ENCODE assay signal across 8 cellular contexts in genomic region chr5:174323878-174324281, GRCh38.
DNase-seq lines count a peak whose midpoint lies in the region.

No MANE protein-coding gene starts in this region.

- no peaks in the 10 kb centered on the region for H3K4me1 ChIP-seq in CD8-positive, alpha-beta memory T cell (ENCODE audit: insufficient read depth, low read length)

- no peak overlapping the region for H3K4me3 Mint-ChIP-seq in CD8-positive, alpha-beta memory T cell

- DNase-seq in NOMO-1 treated with DMSO at 0.1 percent for 48 hours (lab: John Stamatoyannopoulos, UW; ENCODE audit: unreplicated experiment) (peak; percentile 9), NOMO-1 treated with dmso at 0.1 percent for 144 hours (lab: John Stamatoyannopoulos, UW; ENCODE audit: unreplicated experiment) (no peak), HCEC 1CT (peak; percentile 18), NCI-H345 (lab: John Stamatoyannopoulos, UW) (peak; percentile 84), dermis blood vessel endothelial cell (peak; percentile 15), retina (peak; percentile 81), NCI-H2171 (lab: John Stamatoyannopoulos, UW) (no peak)
- DNase-seq in CD8-positive, alpha-beta memory T cell = no peak

- H3K9me3 ChIP-seq in CD8-positive, alpha-beta memory T cell (ENCODE audit: low read length) = no peaks in the 10 kb centered on the region

- CTCF ChIA-PET in CD8-positive, alpha-beta memory T cell (lab: Charles Lee) = no interaction called here

- H3K36me3 Mint-ChIP-seq in CD8-positive, alpha-beta memory T cell = no peaks in the 10 kb centered on the region

- peaks cover 3 to 12% of the 10 kb centered on the region in 2 donors for H3K27me3 Mint-ChIP-seq in CD8-positive, alpha-beta memory T cell

- no peak overlapping the region for H3K27ac ChIP-seq in CD8-positive, alpha-beta memory T cell (ENCODE audit: low read depth, low read length)

- no peaks in the 10 kb centered on the region for H3K27me3 ChIP-seq in CD8-positive, alpha-beta memory T cell (ENCODE audit: insufficient read depth, low read length, poor library complexity, severe bottlenecking)

- H3K9me3 Mint-ChIP-seq in CD8-positive, alpha-beta memory T cell = peaks cover 0 to 7% (median 0%) of the 10 kb centered on the region in 5 donors

- no peak overlapping the region for H3K4me3 ChIP-seq in CD8-positive, alpha-beta memory T cell (ENCODE audit: low read length)

- no peak overlapping the region for H3K27ac Mint-ChIP-seq in CD8-positive, alpha-beta memory T cell

- no peaks in the 10 kb centered on the region for H3K4me1 Mint-ChIP-seq in CD8-positive, alpha-beta memory T cell

- H3K36me3 ChIP-seq in CD8-positive, alpha-beta memory T cell (ENCODE audit: insufficient read depth, low read length) = no peaks in the 10 kb centered on the region

- POLR2A ChIA-PET in CD8-positive, alpha-beta memory T cell (lab: Charles Lee) = no interaction called here

Comparison
In these comparisons a context has a peak if more than half of its experiments do, and no peak if none do; other contexts are left out.
1. DNase-seq: peak in NOMO-1 treated with DMSO at 0.1 percent for 48 hours (single experiment), HCEC 1CT (single experiment), NCI-H345 (single experiment), dermis blood vessel endothelial cell (single experiment) and retina (single experiment); none in NOMO-1 treated with dmso at 0.1 percent for 144 hours (single experiment), NCI-H2171 (single experiment) and CD8-positive, alpha-beta memory T cell (0 of 5).